ENCODE assay signal across 8 cellular contexts in genomic region chr2:161946489-161947107, GRCh38.
DNase-seq lines count a peak whose midpoint lies in the region; ATAC-seq and TF ChIP-seq lines count a peak whose summit lies in the region.

No MANE protein-coding gene starts in this region.

- WGBS in heart right ventricle, 2 donors = 15 to 16% methylated on average over 3 of the region's 3 CpGs

- intact Hi-C loops in heart right ventricle (cut with DNase I) = loop anchor here in 6 of 10 donors (5.0 to 10.0 kb wide), 3 partner anchors 359 to 699 kb away; no protein-coding TSS in a partner anchor
- intact Hi-C loops in cardiac septum (cut with DNase I) = loop anchor here (5.0 kb wide), 1 partner anchor 359 kb away; no protein-coding TSS in a partner anchor
- intact Hi-C loops in breast epithelium (cut with DNase I; ENCODE audit: low total_unique reads) = no loop called here

- H3K9me3 ChIP-seq in heart right ventricle (no peaks in the 10 kb centered on the region), breast epithelium (no peaks in the 10 kb centered on the region)

- H3K4me3 ChIP-seq in heart right ventricle (no peak overlapping the region), breast epithelium (no peak overlapping the region)

- TF ChIP-seq CTCF in heart right ventricle (IDR thresholded peaks at IDR 0.05) (peak in 7 of 9 donors; percentile 34 to 61 (median 55)), breast epithelium (IDR thresholded peaks at IDR 0.05) (peak in 2 of 3 donors; percentile 36 to 38)

- TF ChIP-seq POLR2A in breast epithelium (IDR thresholded peaks at IDR 0.05) = no peak

- no peak for ATAC-seq in heart right ventricle
- ATAC-seq in GM21825 (IDR thresholded peaks at IDR 0.05; ENCODE audit: unreplicated experiment) = no peak
- no peak for ATAC-seq in GM21515 (IDR thresholded peaks at IDR 0.05; ENCODE audit: unreplicated experiment)
- ATAC-seq in HG02840 (IDR thresholded peaks at IDR 0.05; ENCODE audit: low FRiP score, unreplicated experiment) = no peak

- H3K27me3 ChIP-seq in heart right ventricle = peaks cover 0 to 33% (median 7%) of the 10 kb centered on the region in 7 donors
- H3K27me3 ChIP-seq in breast epithelium = no peaks in the 10 kb centered on the region

- no peaks in the 10 kb centered on the region for H3K36me3 ChIP-seq in heart right ventricle
- no peaks in the 10 kb centered on the region for H3K36me3 ChIP-seq in breast epithelium

- H3K4me1 ChIP-seq in heart right ventricle = no peaks in the 10 kb centered on the region
- H3K4me1 ChIP-seq in breast epithelium = no peaks in the 10 kb centered on the region

- DNase-seq in heart right ventricle (no peak), cardiac septum (ENCODE audit: low spot score) (no peak), NCI-H1694 (lab: John Stamatoyannopoulos, UW) (peak; percentile 51), breast epithelium (ENCODE audit: low spot score in 2 of 2) (no peak), midbrain (lab: John Stamatoyannopoulos, UW) (peak; percentile 29)

- no peak overlapping the region for H3K27ac ChIP-seq in heart right ventricle
- H3K27ac ChIP-seq in breast epithelium = no peak overlapping the region

Comparison
In these comparisons a context has a peak if more than half of its experiments do, and no peak if none do; other contexts are left out.
1. DNase-seq: peak in NCI-H1694 (single experiment) and midbrain (single experiment); none in heart right ventricle (0 of 2), cardiac septum (single experiment) and breast epithelium (0 of 2).